In genomic region chr18:61502472-61502871, GRCh38 we compare ENCODE assay signal across 8 cellular contexts.
A peak's percentile ranks its signal among the peaks of the same experiment; 100 is the strongest.
DNase-seq lines count a peak whose midpoint lies in the region; ATAC-seq and TF ChIP-seq lines count a peak whose summit lies in the region.

No MANE protein-coding gene starts in this region.

- no peak overlapping the region for H3K9ac ChIP-seq in NT2/D1 (ENCODE audit: insufficient read length, low read depth)

- peak; percentile 81 for ATAC-seq in left lung
- ATAC-seq in upper lobe of right lung = peak; percentile 64

- no peaks in the 10 kb centered on the region for H3K4me1 ChIP-seq in NT2/D1 (ENCODE audit: insufficient read depth, insufficient read length)
- H3K4me1 ChIP-seq in left lung = no peaks in the 10 kb centered on the region
- H3K4me1 ChIP-seq in upper lobe of right lung = no peaks in the 10 kb centered on the region

- H3K27ac ChIP-seq in left lung (no peak overlapping the region), upper lobe of right lung (no peak overlapping the region)

- intact Hi-C loops in left lung (cut with DNase I) (loop anchor here in 1 of 2 donors (5.0 to 10.0 kb wide), 2 partner anchors 180 to 818 kb away; no protein-coding TSS in a partner anchor), upper lobe of right lung (cut with DNase I) (no loop called here)

- H3K4me3 ChIP-seq in NT2/D1 (ENCODE audit: insufficient read length, low read depth) = no peak overlapping the region
- no peak overlapping the region for H3K4me3 ChIP-seq in choroid plexus epithelial cell (ENCODE audit: low read depth, low read length)
- H3K4me3 ChIP-seq in left lung = no peak overlapping the region
- H3K4me3 ChIP-seq in upper lobe of right lung = no peak overlapping the region

- peak; percentile 1 for DNase-seq in stimulated activated CD4-positive, alpha-beta T cell treated with anti-CD3 and anti-CD28 coated beads, Interleukin-15, amount 100 ng/mL, for 24 hours
- no peak for DNase-seq in stimulated activated CD4-positive, alpha-beta T cell treated with anti-CD3 and anti-CD28 coated beads, Interleukin-12 subunit alpha, Interleukin-12 subunit beta, amount 100 ng/mL, for 4 hours
- DNase-seq in HK-2 (ENCODE audit: unreplicated experiment) = peak; percentile 3
- peak; percentile 28 for DNase-seq in NT2/D1 (ENCODE audit: low read depth, low spot score)
- DNase-seq in choroid plexus epithelial cell (ENCODE audit: low read depth) = peak; percentile 86
- no peak for DNase-seq in left lung
- no peak for DNase-seq in upper lobe of right lung
- no peak for DNase-seq in T-helper 1 cell

- H3K9me3 ChIP-seq in NT2/D1 (ENCODE audit: insufficient read depth, low read length) = no peaks in the 10 kb centered on the region
- H3K9me3 ChIP-seq in left lung = no peaks in the 10 kb centered on the region
- H3K9me3 ChIP-seq in upper lobe of right lung = no peaks in the 10 kb centered on the region

- H3K36me3 ChIP-seq in NT2/D1 (ENCODE audit: insufficient read depth, insufficient read length, low read length) = no peaks in the 10 kb centered on the region
- H3K36me3 ChIP-seq in left lung = no peaks in the 10 kb centered on the region
- H3K36me3 ChIP-seq in upper lobe of right lung = no peaks in the 10 kb centered on the region

- peak; percentile 85 for TF ChIP-seq CTCF in choroid plexus epithelial cell (conservative IDR thresholded peaks at IDR 0.05; ENCODE audit: low read depth, low read length)
- peak; percentile 55 to 68 for TF ChIP-seq CTCF in left lung (IDR thresholded peaks at IDR 0.05)
- TF ChIP-seq CTCF in upper lobe of right lung (IDR thresholded peaks at IDR 0.05) = peak; percentile 63

- H3K27me3 ChIP-seq in NT2/D1 (ENCODE audit: insufficient read depth, insufficient read length) (no peaks in the 10 kb centered on the region), left lung (peaks cover 0 to 12% of the 10 kb centered on the region in 2 donors), upper lobe of right lung (peaks cover 4% of the 10 kb centered on the region)

Comparison
In these comparisons a context has a peak if more than half of its experiments do, and no peak if none do; other contexts are left out.
1. DNase-seq: peak in stimulated activated CD4-positive, alpha-beta T cell treated with anti-CD3 and anti-CD28 coated beads, Interleukin-15, amount 100 ng/mL, for 24 hours (single experiment), HK-2 (single experiment), NT2/D1 (single experiment) and choroid plexus epithelial cell (single experiment); none in stimulated activated CD4-positive, alpha-beta T cell treated with anti-CD3 and anti-CD28 coated beads, Interleukin-12 subunit alpha, Interleukin-12 subunit beta, amount 100 ng/mL, for 4 hours (single experiment), left lung (0 of 2), upper lobe of right lung (single experiment) and T-helper 1 cell (0 of 5).
2. Peak in every context shown above with its lines, with median percentiles within 50 percentile points of each other: CTCF ChIP-seq.